13 cellular contexts compared by ENCODE assay signal in the genomic region with DNA sequence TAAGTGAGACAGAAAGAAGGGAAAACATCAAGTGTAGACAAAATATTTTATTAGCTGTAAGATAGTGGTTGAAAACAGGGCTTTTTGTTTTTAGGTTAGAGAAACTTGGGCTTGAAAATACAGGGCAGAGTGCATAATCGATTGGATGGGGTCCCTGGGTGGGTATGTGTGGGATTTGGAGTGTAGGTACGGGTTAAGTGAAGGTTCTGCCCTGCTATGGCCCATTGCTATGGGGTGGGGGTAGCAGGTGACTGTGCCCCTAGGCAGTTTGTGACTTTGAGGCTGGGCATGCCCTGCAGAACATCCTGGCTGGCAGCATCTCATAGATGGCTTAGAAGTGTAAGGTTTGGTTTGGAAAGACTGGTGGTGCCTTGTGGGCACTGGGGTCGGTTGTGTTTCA. TPM values are rescaled to one million over a fixed set of nuclear protein-coding genes. Genes with fewer than 3 reads are reported as not detected.
A peak's percentile ranks its signal among the peaks of the same experiment; 100 is the strongest.
DNase-seq lines count a peak whose midpoint lies in the region; ATAC-seq and TF ChIP-seq lines count a peak whose summit lies in the region.
"Had no signal": no experiment of that assay in that cellular context is flagged by ENCODE, and none has a peak within 500 bp of the region (broad histone marks: within the 10 kb centered on the region; RNA-seq: fewer than 3 reads in every experiment).

No MANE protein-coding gene starts in this region.

- H2AFZ ChIP-seq in ACC112 (ENCODE audit: low read length, unreplicated experiment): no peak overlapping the region

- H3K27me3 ChIP-seq in ACC112 (ENCODE audit: insufficient read depth, low read length) (no peaks in the 10 kb centered on the region), body of pancreas (no peaks in the 10 kb centered on the region)
- H3K27me3 ChIP-seq: Peyer's patch had no signal

- H3K27ac ChIP-seq in ACC112 (ENCODE audit: low read depth, low read length) (peak overlapping the region; percentile 94), HEK293 (ENCODE audit: extremely low read depth, low read depth, low read length) (no peak overlapping the region), body of pancreas (peak overlapping the region in 3 of 4 donors; percentile 6 to 14 (median 13))

- intact Hi-C loops in body of pancreas (cut with DNase I): no loop called here

- no peaks in the 10 kb centered on the region for H3K9me3 Mint-ChIP-seq in naive thymus-derived CD8-positive, alpha-beta T cell

- POLR2A ChIA-PET in HEK293 (lab: Yijun Ruan, JAX): interaction anchor here (1.4 kb wide), 1 partner anchor 18 kb away, joined by 4 read pairs; no protein-coding TSS in a partner anchor
- POLR2A ChIA-PET in naive thymus-derived CD8-positive, alpha-beta T cell (lab: Charles Lee): no interaction called here

- peaks cover 70% of the 10 kb centered on the region for H3K4me1 ChIP-seq in ACC112 (ENCODE audit: control insufficient read depth, insufficient read depth, low read length, unreplicated experiment)
- H3K4me1 ChIP-seq in HEK293 (ENCODE audit: control insufficient read depth, insufficient read depth, low read length): no peaks in the 10 kb centered on the region
- H3K4me1 ChIP-seq in body of pancreas: peaks cover 22% of the 10 kb centered on the region

- H3K79me2 ChIP-seq in ACC112 (ENCODE audit: control insufficient read depth, insufficient read depth, low read length, unreplicated experiment): peaks cover 39% of the 10 kb centered on the region

- H3K27ac Mint-ChIP-seq in naive thymus-derived CD8-positive, alpha-beta T cell: peak overlapping the region; percentile 87 to 99 (median 97)

- H3K36me3 ChIP-seq in ACC112 (ENCODE audit: insufficient read depth, low read length): peaks cover 47% of the 10 kb centered on the region
- peaks cover 18 to 75% of the 10 kb centered on the region in 2 experiments for H3K36me3 ChIP-seq in HEK293 (ENCODE audit: control insufficient read depth in 2 of 2, insufficient read depth in 1 of 2, low read length in 2 of 2)
- peaks cover 22 to 47% of the 10 kb centered on the region in 2 donors for H3K36me3 ChIP-seq in body of pancreas (replicated peaks in 1 of 2; ENCODE audit: insufficient read depth in 1 of 2, low read depth in 2 of 2)

- H3K36me3 Mint-ChIP-seq in naive thymus-derived CD8-positive, alpha-beta T cell: peaks cover 0 to 61% (median 9%) of the 10 kb centered on the region in 3 donors

- no peak for TF ChIP-seq POLR2A in body of pancreas (IDR thresholded peaks at IDR 0.05)

- peaks cover 23 to 42% (median 39%) of the 10 kb centered on the region in 4 donors for H3K4me1 Mint-ChIP-seq in naive thymus-derived CD8-positive, alpha-beta T cell

- DNase-seq in body of pancreas (no peak), GM19238 (ENCODE audit: insufficient read length, low spot score) (no peak), KG1 (lab: John Stamatoyannopoulos, UW) (no peak)
- DNase-seq in naive thymus-derived CD8-positive, alpha-beta T cell: no peak
- DNase-seq: caudate nucleus; NCI-H2081 treated with DMSO at 0.1 percent for 48 hours; Peyer's patch; stimulated activated CD4-positive, alpha-beta T cell treated with anti-CD3 and anti-CD28 coated beads, Interleukin-12 subunit alpha, Interleukin-12 subunit beta, amount 100 ng/mL, for 4 hours had no signal

- no peaks in the 10 kb centered on the region for H3K27me3 Mint-ChIP-seq in naive thymus-derived CD8-positive, alpha-beta T cell

- CTCF ChIA-PET in HEK293 (lab: Yijun Ruan, JAX): no interaction called here

- H3K9me3 ChIP-seq in HEK293 (ENCODE audit: control insufficient read depth, insufficient read depth, low read depth, low read length): no peaks in the 10 kb centered on the region
- H3K9me3 ChIP-seq in body of pancreas: no peaks in the 10 kb centered on the region
- H3K9me3 ChIP-seq: Peyer's patch had no signal

- H3K4me3 Mint-ChIP-seq in naive thymus-derived CD8-positive, alpha-beta T cell: peak overlapping the region in 5 of 10 donors; percentile 15 to 74 (median 34)

- H3K4me3 ChIP-seq in ACC112 (ENCODE audit: low read depth, low read length): no peak overlapping the region
- no peak overlapping the region for H3K4me3 ChIP-seq in HEK293 (ENCODE audit: low read depth, low read length)
- H3K4me3 ChIP-seq in body of pancreas: no peak overlapping the region
- H3K4me3 ChIP-seq: lung, Peyer's patch had no signal

- no peak for ATAC-seq in body of pancreas
- ATAC-seq in naive thymus-derived CD8-positive, alpha-beta T cell: no peak
- no peak for ATAC-seq in HG03520 (IDR thresholded peaks at IDR 0.05; ENCODE audit: unreplicated experiment)
- no peak for ATAC-seq in GM19351 (IDR thresholded peaks at IDR 0.05; ENCODE audit: unreplicated experiment)

- no peak for TF ChIP-seq CTCF in HEK293 (tag by site-specific recombination; IDR thresholded peaks at IDR 0.05)
- TF ChIP-seq CTCF in body of pancreas (IDR thresholded peaks at IDR 0.05): no peak

- 61 to 66% methylated on average over 3 of the region's 3 CpGs for WGBS in body of pancreas, 2 donors

TF ChIP-seq in HEK293, 187 proteins besides CTCF, POLR2A, EP300 and RAD21 (continues in another document):
- TF ChIP-seq ZNF473 (tag by site-specific recombination; IDR thresholded peaks at IDR 0.05) (no peak), ZNF560 (tag by site-specific recombination; IDR thresholded peaks at IDR 0.05; ENCODE audit: borderline replicate concordance) (no peak), ZNF654 (tag by site-specific recombination; IDR thresholded peaks at IDR 0.05; ENCODE audit: low read depth) (no peak), ZNF248 (tag by site-specific recombination; IDR thresholded peaks at IDR 0.05) (no peak), ZSCAN5A (tag by site-specific recombination; IDR thresholded peaks at IDR 0.05) (no peak), ZNF529 (tag by site-specific recombination; IDR thresholded peaks at IDR 0.05; ENCODE audit: insufficient replicate concordance) (no peak), ZNF830 (tag by site-specific recombination; IDR thresholded peaks at IDR 0.05; ENCODE audit: low read depth) (no peak), ZNF600 (tag by site-specific recombination; IDR thresholded peaks at IDR 0.05) (peak; percentile 26; the same call in 1 of the 2 replicates), GLIS2 (tag by site-specific recombination; IDR thresholded peaks at IDR 0.05) (no peak), ZFP37 (tag by site-specific recombination; IDR thresholded peaks at IDR 0.05) (no peak), ZBTB1 (tag by site-specific recombination; IDR thresholded peaks at IDR 0.05) (no peak)
- TF ChIP-seq, protein P1, sequence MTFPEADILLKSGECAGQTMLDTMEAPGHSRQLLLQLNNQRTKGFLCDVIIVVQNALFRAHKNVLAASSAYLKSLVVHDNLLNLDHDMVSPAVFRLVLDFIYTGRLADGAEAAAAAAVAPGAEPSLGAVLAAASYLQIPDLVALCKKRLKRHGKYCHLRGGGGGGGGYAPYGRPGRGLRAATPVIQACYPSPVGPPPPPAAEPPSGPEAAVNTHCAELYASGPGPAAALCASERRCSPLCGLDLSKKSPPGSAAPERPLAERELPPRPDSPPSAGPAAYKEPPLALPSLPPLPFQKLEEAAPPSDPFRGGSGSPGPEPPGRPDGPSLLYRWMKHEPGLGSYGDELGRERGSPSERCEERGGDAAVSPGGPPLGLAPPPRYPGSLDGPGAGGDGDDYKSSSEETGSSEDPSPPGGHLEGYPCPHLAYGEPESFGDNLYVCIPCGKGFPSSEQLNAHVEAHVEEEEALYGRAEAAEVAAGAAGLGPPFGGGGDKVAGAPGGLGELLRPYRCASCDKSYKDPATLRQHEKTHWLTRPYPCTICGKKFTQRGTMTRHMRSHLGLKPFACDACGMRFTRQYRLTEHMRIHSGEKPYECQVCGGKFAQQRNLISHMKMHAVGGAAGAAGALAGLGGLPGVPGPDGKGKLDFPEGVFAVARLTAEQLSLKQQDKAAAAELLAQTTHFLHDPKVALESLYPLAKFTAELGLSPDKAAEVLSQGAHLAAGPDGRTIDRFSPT (tag by site-specific recombination; IDR thresholded peaks at IDR 0.05): peak; percentile 45; the same call in 1 of the 2 replicates
- TF ChIP-seq, protein P2, sequence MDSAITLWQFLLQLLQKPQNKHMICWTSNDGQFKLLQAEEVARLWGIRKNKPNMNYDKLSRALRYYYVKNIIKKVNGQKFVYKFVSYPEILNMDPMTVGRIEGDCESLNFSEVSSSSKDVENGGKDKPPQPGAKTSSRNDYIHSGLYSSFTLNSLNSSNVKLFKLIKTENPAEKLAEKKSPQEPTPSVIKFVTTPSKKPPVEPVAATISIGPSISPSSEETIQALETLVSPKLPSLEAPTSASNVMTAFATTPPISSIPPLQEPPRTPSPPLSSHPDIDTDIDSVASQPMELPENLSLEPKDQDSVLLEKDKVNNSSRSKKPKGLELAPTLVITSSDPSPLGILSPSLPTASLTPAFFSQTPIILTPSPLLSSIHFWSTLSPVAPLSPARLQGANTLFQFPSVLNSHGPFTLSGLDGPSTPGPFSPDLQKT (IDR thresholded peaks at IDR 0.05; ENCODE audit: borderline replicate concordance, low read depth, low read length): no peak

RNA-seq across cellular contexts. Expression of gene FAM131A, which starts 3.7 kb away (rescaled TPM):
- 10 to 100 TPM; 11.5 to 13.5 TPM for total RNA-seq in body of pancreas
- 1 to 10 TPM; 7.7 to 9.0 TPM for total RNA-seq in naive thymus-derived CD8-positive, alpha-beta T cell
- polyA plus RNA-seq in naive thymus-derived CD8-positive, alpha-beta T cell: 1 to 10 TPM in 2 of 3 donors, under 1 TPM in 1; 0.98 to 1.8 (median 1.0) TPM

RNA-seq across cellular contexts. Expression of gene EIF4G1, which starts 19.3 kb away (rescaled TPM):
- total RNA-seq in body of pancreas: 100 to 1,000 TPM; 146 to 213 TPM
- 100 to 1,000 TPM; 220 to 229 TPM for total RNA-seq in naive thymus-derived CD8-positive, alpha-beta T cell
- polyA plus RNA-seq in naive thymus-derived CD8-positive, alpha-beta T cell: 10 to 100 TPM; 13.6 to 44.6 (median 21.1) TPM

RNA-seq across cellular contexts. Expression of gene CLCN2, which starts 27.7 kb away (rescaled TPM):
- total RNA-seq in body of pancreas: 10 to 100 TPM in 1 of 2 donors, 1 to 10 TPM in 1; 7.5 to 12.2 TPM
- 1 to 10 TPM; 5.2 to 6.3 TPM for total RNA-seq in naive thymus-derived CD8-positive, alpha-beta T cell
- polyA plus RNA-seq in naive thymus-derived CD8-positive, alpha-beta T cell: 1 to 10 TPM in 1 of 3 donors, under 1 TPM in 2; 0.12 to 1.1 (median 0.28) TPM

RNA-seq across cellular contexts. Expression of gene POLR2H, which starts 27.8 kb away (rescaled TPM):
- 100 to 1,000 TPM in 1 of 2 donors, 10 to 100 TPM in 1; 32.4 to 137 TPM for total RNA-seq in body of pancreas
- total RNA-seq in naive thymus-derived CD8-positive, alpha-beta T cell: 10 to 100 TPM; 58.2 to 60.9 TPM
- polyA plus RNA-seq in naive thymus-derived CD8-positive, alpha-beta T cell: 10 to 100 TPM; 58.0 to 81.6 (median 68.0) TPM

RNA-seq across cellular contexts. Expression of gene PSMD2, which starts 34.7 kb away (rescaled TPM):
- total RNA-seq in body of pancreas: 10 to 100 TPM; 75.0 to 83.7 TPM
- total RNA-seq in naive thymus-derived CD8-positive, alpha-beta T cell: 100 to 1,000 TPM; 135 to 150 TPM
- 100 to 1,000 TPM; 167 to 183 (median 178) TPM for polyA plus RNA-seq in naive thymus-derived CD8-positive, alpha-beta T cell
